Comparison of ENCODE assay signal across 23 cellular contexts in genomic region chr10:100981178-100981710, GRCh38. TPM values are rescaled to one million over a fixed set of nuclear protein-coding genes. Genes with fewer than 3 reads are reported as not detected.
"Had no signal": no experiment of that assay in that cellular context is flagged by ENCODE, and none has a peak within 500 bp of the region (broad histone marks: within the 10 kb centered on the region; RNA-seq: fewer than 3 reads in every experiment).

No MANE protein-coding gene starts in this region.

- H3K27ac Mint-ChIP-seq: IgD-negative memory B cell had no signal

- FAIRE-seq: K562 had no signal

- H3K4me3 ChIP-seq: K562, SJSA1, SK-N-MC had no signal

- H3K36me3 Mint-ChIP-seq: IgD-negative memory B cell had no signal

- H3K27me3 Mint-ChIP-seq: IgD-negative memory B cell had no signal

- H3K27ac ChIP-seq: KMS-11, SJSA1, SK-N-MC had no signal

- DNase-seq: Kasumi-1, MM.1S, NCI-H1092 treated with DMSO at 0.1 percent for 48 hours, NCI-H1436, NCI-H187, NCI-H2029, NCI-H2081 treated with DMSO at 0.1 percent for 48 hours, NCI-H2171, NCI-H226, NCI-H446, NCI-H510A, NCI-H524 treated with DMSO at 0.1 percent for 48 hours, NCI-H69, NCI-H774, PC-3, Right ventricle myocardium superior, RPMI8226, SIG-M5 had no signal

- H3K9me3 Mint-ChIP-seq: IgD-negative memory B cell had no signal

- H3K9me3 ChIP-seq: SJSA1 had no signal

RNA-seq across cellular contexts. Expression of gene SEMA4G, which starts 11.9 kb away (rescaled TPM):
- polyA plus RNA-seq: IgD-negative memory B cell had no signal

RNA-seq across cellular contexts. Expression of gene PDZD7, which starts 49.7 kb away (rescaled TPM):
- polyA plus RNA-seq: IgD-negative memory B cell had no signal
